In genomic region chr2:159904565-159905281, GRCh38 we compare ENCODE assay signal across 8 cellular contexts.
DNase-seq lines count a peak whose midpoint lies in the region; ATAC-seq and TF ChIP-seq lines count a peak whose summit lies in the region.

LY75 (minus strand) TSS chr2:159904756.

- peak within 1 kb of the TSS; percentile 95 for H2AFZ ChIP-seq in SU-DHL-6 (ENCODE audit: low read depth, low read length, severe bottlenecking)

- H3K4me1 ChIP-seq in adipocyte (ENCODE audit: control insufficient read depth, insufficient read depth, low read length) (peaks cover 16% of the 10 kb centered on the region), iPS-18a (ENCODE audit: control insufficient read depth, low read depth, low read length) (no peaks in the 10 kb centered on the region)

- no peak for TF ChIP-seq CTCF in SU-DHL-6 (IDR thresholded peaks at IDR 0.05; ENCODE audit: insufficient read depth, low read length, poor library complexity, severe bottlenecking)

- no peaks in the 10 kb centered on the region for H4K20me1 ChIP-seq in SU-DHL-6 (ENCODE audit: low read depth, low read length)

- no peaks in the 10 kb centered on the region for H3K79me2 ChIP-seq in SU-DHL-6 (ENCODE audit: insufficient read depth, low read length)

- H3K4me2 ChIP-seq in SU-DHL-6 (ENCODE audit: low read depth, low read length, poor library complexity, severe bottlenecking) = peak within 1 kb of the TSS; percentile 85

- H3K9me3 ChIP-seq in SU-DHL-6 (ENCODE audit: insufficient read depth, low read length) = no peaks in the 10 kb centered on the region
- no peaks in the 10 kb centered on the region for H3K9me3 ChIP-seq in adipocyte (ENCODE audit: control insufficient read depth, low read length)
- H3K9me3 ChIP-seq in iPS-18a (ENCODE audit: control insufficient read depth, low read depth, low read length) = no peaks in the 10 kb centered on the region

- H3K9ac ChIP-seq in SU-DHL-6 (ENCODE audit: low read length) (peak within 1 kb of the TSS; percentile 61), adipocyte (ENCODE audit: low read length) (no peak within 1 kb of the TSS), iPS-18a (ENCODE audit: low read length) (peak within 1 kb of the TSS; percentile 58)

- H3K36me3 ChIP-seq in SU-DHL-6 (ENCODE audit: low read length) (no peaks in the 10 kb centered on the region), adipocyte (ENCODE audit: control insufficient read depth, insufficient read depth, low read length, severe bottlenecking) (no peaks in the 10 kb centered on the region), iPS-18a (ENCODE audit: control insufficient read depth, low read depth, low read length) (no peaks in the 10 kb centered on the region)

- H3K27me3 ChIP-seq in SU-DHL-6 (ENCODE audit: low read length) (no peaks in the 10 kb centered on the region), adipocyte (replicated peaks; ENCODE audit: control insufficient read depth, insufficient read depth, low read length) (peaks cover 30% of the 10 kb centered on the region), iPS-18a (ENCODE audit: control insufficient read depth, insufficient read depth, low read length) (peaks cover 32% of the 10 kb centered on the region)

- peak; percentile 68 for DNase-seq in NK-92 treated with Interleukin-12 subunit alpha and Interleukin-12 subunit beta, amount 100 ng/mL, for 24 hours (lab: John Stamatoyannopoulos, UW)
- DNase-seq in NK-92 (lab: John Stamatoyannopoulos, UW; ENCODE audit: unreplicated experiment) (no peak), adipocyte (ENCODE audit: low read depth) (peak; percentile 42), DMS114 treated with DMSO at 0.1 percent for 48 hours (lab: John Stamatoyannopoulos, UW; ENCODE audit: unreplicated experiment) (no peak)
- DNase-seq in stimulated activated CD4-positive, alpha-beta T cell treated with anti-CD3 and anti-CD28 coated beads, Interleukin-12 subunit alpha, Interleukin-12 subunit beta, amount 100 ng/mL, for 24 hours (ENCODE audit: low read depth in 2 of 2) = peak; percentile 59 to 68

- no peaks in the 10 kb centered on the region for H3K9me2 ChIP-seq in SU-DHL-6 (replicated peaks; ENCODE audit: insufficient read depth, low read length)

- H3K4me3 ChIP-seq in SU-DHL-6 (ENCODE audit: insufficient read depth, low read length, poor library complexity, severe bottlenecking) (peak within 1 kb of the TSS; percentile 63), adipocyte (ENCODE audit: low read length) (peak within 1 kb of the TSS; percentile 66), iPS-18a (ENCODE audit: low read length) (peak within 1 kb of the TSS; percentile 76)

- H3F3A ChIP-seq in SU-DHL-6 (ENCODE audit: insufficient read depth) = no peaks in the 10 kb centered on the region

- ATAC-seq in HG03139 (IDR thresholded peaks at IDR 0.05; ENCODE audit: unreplicated experiment) = peak; percentile 83

- H3K27ac ChIP-seq in SU-DHL-6 (ENCODE audit: low read depth, low read length) = peak within 1 kb of the TSS; percentile 41
- H3K27ac ChIP-seq in iPS-18a (ENCODE audit: low read length) = no peak within 1 kb of the TSS

Comparison
In these comparisons a context has a peak if more than half of its experiments do, and no peak if none do; other contexts are left out.
1. DNase-seq: peak in NK-92 treated with Interleukin-12 subunit alpha and Interleukin-12 subunit beta, amount 100 ng/mL, for 24 hours (single experiment), adipocyte (single experiment) and stimulated activated CD4-positive, alpha-beta T cell treated with anti-CD3 and anti-CD28 coated beads, Interleukin-12 subunit alpha, Interleukin-12 subunit beta, amount 100 ng/mL, for 24 hours (2 of 2); none in NK-92 (single experiment) and DMS114 treated with DMSO at 0.1 percent for 48 hours (single experiment).
2. Peak in every context shown above with its lines, with median percentiles within 50 percentile points of each other: H3K4me3 ChIP-seq.